Comparison of ENCODE assay signal across 10 cellular contexts in genomic region chr18:48829443-48830149, GRCh38.
DNase-seq lines count a peak whose midpoint lies in the region; ATAC-seq and TF ChIP-seq lines count a peak whose summit lies in the region.
"Had no signal": no experiment of that assay in that cellular context is flagged by ENCODE, and none has a peak within 500 bp of the region (broad histone marks: within the 10 kb centered on the region; RNA-seq: fewer than 3 reads in every experiment).

No MANE protein-coding gene starts in this region.

- no peak for TF ChIP-seq POLR2A in Peyer's patch (IDR thresholded peaks at IDR 0.05)

- no peak for TF ChIP-seq CTCF in HEK293 (tag by site-specific recombination; IDR thresholded peaks at IDR 0.05)
- TF ChIP-seq CTCF in Peyer's patch (IDR thresholded peaks at IDR 0.05): no peak

- POLR2A ChIA-PET in HEK293 (lab: Yijun Ruan, JAX): interaction anchor here (1.3 to 1.9 kb wide), 2 partner anchors 13 to 73 kb away, joined by 3 to 7 read pairs; no protein-coding TSS in a partner anchor

- CTCF ChIA-PET in HEK293 (lab: Yijun Ruan, JAX): interaction anchor here (0.7 to 2.0 kb wide), 2 partner anchors 53 to 108 kb away, joined by 3 to 6 read pairs; no protein-coding TSS in a partner anchor

- H3K9me3 ChIP-seq in HEK293 (ENCODE audit: control insufficient read depth, insufficient read depth, low read depth, low read length) (no peaks in the 10 kb centered on the region), Peyer's patch (no peaks in the 10 kb centered on the region)
- H3K9me3 ChIP-seq: esophagus muscularis mucosa had no signal

- DNase-seq in Peyer's patch (peak in 2 of 3 donors; percentile 18 to 46), head of caudate nucleus (peak in 23 of 42 donors; percentile 1 to 41 (median 9)), sciatic nerve (ENCODE audit: low spot score) (peak; percentile 64), dedifferentiated amniotic fluid mesenchymal stem cell (ENCODE audit: extremely low spot score) (no peak), midbrain (lab: John Stamatoyannopoulos, UW) (no peak)
- DNase-seq: activated CD4-positive, alpha-beta T cell treated with anti-CD3 and anti-CD28 coated beads for 4 hours had no signal

- no peaks in the 10 kb centered on the region for H3K36me3 ChIP-seq in HEK293 (ENCODE audit: control insufficient read depth in 2 of 2, insufficient read depth in 1 of 2, low read length in 2 of 2)
- H3K36me3 ChIP-seq in Peyer's patch: no peaks in the 10 kb centered on the region
- H3K36me3 ChIP-seq: esophagus muscularis mucosa had no signal

- intact Hi-C loops in head of caudate nucleus (cut with DNase I): no loop called here
- intact Hi-C loops in sciatic nerve (cut with DNase I): no loop called here

- no peak for ATAC-seq in sciatic nerve
- ATAC-seq in GM18868 (IDR thresholded peaks at IDR 0.05; ENCODE audit: unreplicated experiment): no peak

- H3K4me1 ChIP-seq in HEK293 (ENCODE audit: control insufficient read depth, insufficient read depth, low read length) (peaks cover 49% of the 10 kb centered on the region), Peyer's patch (peaks cover 6 to 38% (median 11%) of the 10 kb centered on the region in 4 donors)

- H3K4me3 ChIP-seq in HEK293 (ENCODE audit: low read depth, low read length): no peak overlapping the region
- H3K4me3 ChIP-seq in Peyer's patch: no peak overlapping the region
- H3K4me3 ChIP-seq: esophagus muscularis mucosa, lung had no signal

- H3K27ac ChIP-seq in HEK293 (ENCODE audit: extremely low read depth, low read depth, low read length): peak overlapping the region; percentile 82
- no peak overlapping the region for H3K27ac ChIP-seq in Peyer's patch

- H3K27me3 ChIP-seq in Peyer's patch: no peaks in the 10 kb centered on the region
- H3K27me3 ChIP-seq: esophagus muscularis mucosa had no signal

TF ChIP-seq in HEK293, 187 proteins besides CTCF, POLR2A, EP300 and RAD21 (continues in another document):
- TF ChIP-seq SP7 (tag by site-specific recombination; IDR thresholded peaks at IDR 0.05) (no peak), ZBTB21 (tag by site-specific recombination; IDR thresholded peaks at IDR 0.05) (no peak), ZNF623 (tag by site-specific recombination; IDR thresholded peaks at IDR 0.05) (no peak), ZNF133 (tag by site-specific recombination; IDR thresholded peaks at IDR 0.05) (no peak), ZBTB20 (tag by site-specific recombination; IDR thresholded peaks at IDR 0.05) (peak; percentile 30; the same call in 1 of the 2 replicates), KLF9 (tag by site-specific recombination; IDR thresholded peaks at IDR 0.05; ENCODE audit: low read depth) (peak; percentile 35; the same call in 1 of the 2 replicates), WT1 (tag by site-specific recombination; IDR thresholded peaks at IDR 0.05) (no peak), ZNF184 (tag by site-specific recombination; IDR thresholded peaks at IDR 0.05) (no peak), ZNF561 (tag by site-specific recombination; IDR thresholded peaks at IDR 0.05; ENCODE audit: borderline replicate concordance) (no peak), ZNF530 (tag by site-specific recombination; IDR thresholded peaks at IDR 0.05; ENCODE audit: low read depth) (no peak), ZNF214 (tag by site-specific recombination; IDR thresholded peaks at IDR 0.05; ENCODE audit: borderline replicate concordance) (no peak), ZNF391 (tag by site-specific recombination; IDR thresholded peaks at IDR 0.05; ENCODE audit: borderline replicate concordance, low read depth) (no peak), ZNF140 (tag by site-specific recombination; IDR thresholded peaks at IDR 0.05) (no peak), ZNF341 (tag by site-specific recombination; IDR thresholded peaks at IDR 0.05; ENCODE audit: low read depth) (no peak), ZNF169 (tag by site-specific recombination; IDR thresholded peaks at IDR 0.05) (no peak), ZNF560 (tag by site-specific recombination; IDR thresholded peaks at IDR 0.05; ENCODE audit: borderline replicate concordance) (no peak), ZNF416 (tag by site-specific recombination; IDR thresholded peaks at IDR 0.05) (no peak), ZBTB1 (tag by site-specific recombination; IDR thresholded peaks at IDR 0.05) (no peak), KLF16 (tag by site-specific recombination; IDR thresholded peaks at IDR 0.05) (no peak), PRDM6 (tag by site-specific recombination; IDR thresholded peaks at IDR 0.05) (no peak), ZNF274 (IDR thresholded peaks at IDR 0.05; ENCODE audit: low read length) (no peak), ZNF274 (tag by site-specific recombination; IDR thresholded peaks at IDR 0.05; ENCODE audit: borderline replicate concordance) (no peak), EGR2 (tag by site-specific recombination; IDR thresholded peaks at IDR 0.05; ENCODE audit: low read depth) (0 out of 2 replicates have a peak, but pooled peaks have one; percentile 12)
- TF ChIP-seq, protein P1, sequence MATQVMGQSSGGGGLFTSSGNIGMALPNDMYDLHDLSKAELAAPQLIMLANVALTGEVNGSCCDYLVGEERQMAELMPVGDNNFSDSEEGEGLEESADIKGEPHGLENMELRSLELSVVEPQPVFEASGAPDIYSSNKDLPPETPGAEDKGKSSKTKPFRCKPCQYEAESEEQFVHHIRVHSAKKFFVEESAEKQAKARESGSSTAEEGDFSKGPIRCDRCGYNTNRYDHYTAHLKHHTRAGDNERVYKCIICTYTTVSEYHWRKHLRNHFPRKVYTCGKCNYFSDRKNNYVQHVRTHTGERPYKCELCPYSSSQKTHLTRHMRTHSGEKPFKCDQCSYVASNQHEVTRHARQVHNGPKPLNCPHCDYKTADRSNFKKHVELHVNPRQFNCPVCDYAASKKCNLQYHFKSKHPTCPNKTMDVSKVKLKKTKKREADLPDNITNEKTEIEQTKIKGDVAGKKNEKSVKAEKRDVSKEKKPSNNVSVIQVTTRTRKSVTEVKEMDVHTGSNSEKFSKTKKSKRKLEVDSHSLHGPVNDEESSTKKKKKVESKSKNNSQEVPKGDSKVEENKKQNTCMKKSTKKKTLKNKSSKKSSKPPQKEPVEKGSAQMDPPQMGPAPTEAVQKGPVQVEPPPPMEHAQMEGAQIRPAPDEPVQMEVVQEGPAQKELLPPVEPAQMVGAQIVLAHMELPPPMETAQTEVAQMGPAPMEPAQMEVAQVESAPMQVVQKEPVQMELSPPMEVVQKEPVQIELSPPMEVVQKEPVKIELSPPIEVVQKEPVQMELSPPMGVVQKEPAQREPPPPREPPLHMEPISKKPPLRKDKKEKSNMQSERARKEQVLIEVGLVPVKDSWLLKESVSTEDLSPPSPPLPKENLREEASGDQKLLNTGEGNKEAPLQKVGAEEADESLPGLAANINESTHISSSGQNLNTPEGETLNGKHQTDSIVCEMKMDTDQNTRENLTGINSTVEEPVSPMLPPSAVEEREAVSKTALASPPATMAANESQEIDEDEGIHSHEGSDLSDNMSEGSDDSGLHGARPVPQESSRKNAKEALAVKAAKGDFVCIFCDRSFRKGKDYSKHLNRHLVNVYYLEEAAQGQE (tag by site-specific recombination; IDR thresholded peaks at IDR 0.05): no peak
- TF ChIP-seq, protein P2, sequence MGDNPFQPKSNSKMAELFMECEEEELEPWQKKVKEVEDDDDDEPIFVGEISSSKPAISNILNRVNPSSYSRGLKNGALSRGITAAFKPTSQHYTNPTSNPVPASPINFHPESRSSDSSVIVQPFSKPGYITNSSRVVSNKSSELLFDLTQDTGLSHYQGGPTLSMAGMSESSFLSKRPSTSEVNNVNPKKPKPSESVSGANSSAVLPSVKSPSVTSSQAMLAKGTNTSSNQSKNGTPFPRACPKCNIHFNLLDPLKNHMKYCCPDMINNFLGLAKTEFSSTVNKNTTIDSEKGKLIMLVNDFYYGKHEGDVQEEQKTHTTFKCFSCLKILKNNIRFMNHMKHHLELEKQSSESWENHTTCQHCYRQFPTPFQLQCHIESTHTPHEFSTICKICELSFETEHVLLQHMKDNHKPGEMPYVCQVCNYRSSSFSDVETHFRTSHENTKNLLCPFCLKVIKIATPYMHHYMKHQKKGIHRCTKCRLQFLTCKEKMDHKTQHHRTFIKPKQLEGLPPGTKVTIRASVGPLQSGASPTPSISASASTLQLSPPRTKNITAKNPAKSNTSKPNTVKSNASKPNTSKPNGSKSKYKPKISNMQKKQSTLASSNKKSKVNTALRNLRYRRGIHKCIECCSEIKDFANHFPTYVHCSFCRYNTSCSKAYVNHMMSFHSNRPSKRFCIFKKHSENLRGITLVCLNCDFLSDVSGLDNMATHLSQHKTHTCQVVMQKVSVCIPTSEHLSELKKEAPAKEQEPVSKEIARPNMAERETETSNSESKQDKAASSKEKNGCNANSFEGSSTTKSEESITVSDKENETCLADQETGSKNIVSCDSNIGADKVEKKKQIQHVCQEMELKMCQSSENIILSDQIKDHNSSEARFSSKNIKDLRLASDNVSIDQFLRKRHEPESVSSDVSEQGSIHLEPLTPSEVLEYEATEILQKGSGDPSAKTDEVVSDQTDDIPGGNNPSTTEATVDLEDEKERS (tag by site-specific recombination; IDR thresholded peaks at IDR 0.05): no peak
- TF ChIP-seq, protein P3, sequence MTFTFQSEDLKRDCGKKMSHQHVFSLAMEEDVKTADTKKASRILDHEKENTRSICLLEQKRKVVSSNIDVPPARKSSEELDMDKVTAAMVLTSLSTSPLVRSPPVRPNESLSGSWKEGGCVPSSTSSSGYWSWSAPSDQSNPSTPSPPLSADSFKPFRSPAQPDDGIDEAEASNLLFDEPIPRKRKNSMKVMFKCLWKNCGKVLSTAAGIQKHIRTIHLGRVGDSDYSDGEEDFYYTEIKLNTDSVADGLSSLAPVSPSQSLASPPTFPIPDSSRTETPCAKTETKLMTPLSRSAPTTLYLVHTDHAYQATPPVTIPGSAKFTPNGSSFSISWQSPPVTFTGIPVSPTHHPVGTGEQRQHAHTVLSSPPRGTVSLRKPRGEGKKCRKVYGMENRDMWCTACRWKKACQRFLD (tag by site-specific recombination; IDR thresholded peaks at IDR 0.05): no peak

Comparison
In these comparisons a context has a peak if more than half of its experiments do, and no peak if none do; other contexts are left out.
1. DNase-seq: peak in Peyer's patch (2 of 3), head of caudate nucleus (23 of 42) and sciatic nerve (single experiment); none in dedifferentiated amniotic fluid mesenchymal stem cell (single experiment) and midbrain (single experiment).